13 cellular contexts compared by ENCODE assay signal in genomic region chr9:111985315-111985714, GRCh38.
DNase-seq lines count a peak whose midpoint lies in the region; ATAC-seq, FAIRE-seq and TF ChIP-seq lines count a peak whose summit lies in the region.
"Had no signal": no experiment of that assay in that cellular context is flagged by ENCODE, and none has a peak within 500 bp of the region (broad histone marks: within the 10 kb centered on the region; RNA-seq: fewer than 3 reads in every experiment).

No MANE protein-coding gene starts in this region.

- no peak overlapping the region for H4K8ac ChIP-seq in trophoblast cell (ENCODE audit: low read depth, low read length)

- H2BK120ac ChIP-seq in trophoblast cell (ENCODE audit: insufficient read depth, low read length, poor library complexity), result no peak overlapping the region

- H3K27ac ChIP-seq in lower lobe of right lung (no peak overlapping the region), trophoblast cell (ENCODE audit: low read depth, low read length) (no peak overlapping the region)
- H3K27ac ChIP-seq: C4-2B, prostate gland had no signal

- H2BK12ac ChIP-seq in trophoblast cell (ENCODE audit: low read length), result no peak overlapping the region

- no peak overlapping the region for H2AFZ ChIP-seq in trophoblast cell (ENCODE audit: insufficient read depth, low read length, poor library complexity)

- peaks cover 42% of the 10 kb centered on the region for H3K4me1 Mint-ChIP-seq in memory B cell

- H3K14ac ChIP-seq in trophoblast cell (ENCODE audit: low read length), result no peak overlapping the region

- H3K27ac Mint-ChIP-seq in memory B cell, result peak overlapping the region; percentile 79
- H3K27ac Mint-ChIP-seq: activated CD4-positive, alpha-beta memory T cell treated with anti-CD3 and anti-CD28 coated beads for 36 hours had no signal

- H3K9me3 Mint-ChIP-seq in memory B cell, result no peaks in the 10 kb centered on the region
- H3K9me3 Mint-ChIP-seq: activated CD4-positive, alpha-beta memory T cell treated with anti-CD3 and anti-CD28 coated beads for 36 hours had no signal

- H3K36me3 Mint-ChIP-seq in memory B cell, result no peaks in the 10 kb centered on the region

- peak; percentile 38 for ATAC-seq in GM21619 (IDR thresholded peaks at IDR 0.05; ENCODE audit: unreplicated experiment)
- ATAC-seq in HG03378 (IDR thresholded peaks at IDR 0.05; ENCODE audit: unreplicated experiment), result peak; percentile 49
- ATAC-seq in memory B cell (ENCODE audit: low read depth), result peak; percentile 26
- no peak for ATAC-seq in lower lobe of right lung
- ATAC-seq in GM21526 (IDR thresholded peaks at IDR 0.05; ENCODE audit: low FRiP score, unreplicated experiment), result no peak

- no peak overlapping the region for H4K91ac ChIP-seq in trophoblast cell (ENCODE audit: low read depth, low read length)

- no peak overlapping the region for H3K4me3 ChIP-seq in lower lobe of right lung
- no peak overlapping the region for H3K4me3 ChIP-seq in trophoblast cell (ENCODE audit: low read depth, low read length)
- H3K4me3 ChIP-seq: prostate gland had no signal

- H2BK5ac ChIP-seq in trophoblast cell (ENCODE audit: low read depth, low read length, poor library complexity), result no peak overlapping the region

- no CpG with 5 or more reads among the region's 6 CpGs for WGBS in trophoblast cell (ENCODE audit: extremely low coverage, insufficient coverage, insufficient read length)

- H4K12ac ChIP-seq in trophoblast cell (ENCODE audit: low read depth, low read length), result no peak overlapping the region

- H3K18ac ChIP-seq in trophoblast cell (ENCODE audit: low read length), result no peak overlapping the region

- intact Hi-C loops in lower lobe of right lung (cut with DNase I), result no loop called here

- no peaks in the 10 kb centered on the region for H3K79me2 ChIP-seq in trophoblast cell (ENCODE audit: control insufficient read depth, insufficient read depth, low read length, poor library complexity)

- FAIRE-seq in GM18507 (lab: Jason Lieb, UNC), result peak; percentile 85
- FAIRE-seq: G401.6 had no signal

- H3K79me1 ChIP-seq in trophoblast cell (ENCODE audit: low read length), result no peaks in the 10 kb centered on the region

- H3K9ac ChIP-seq in trophoblast cell (ENCODE audit: low read length), result no peak overlapping the region

- H3K9me3 ChIP-seq in lower lobe of right lung (no peaks in the 10 kb centered on the region), trophoblast cell (ENCODE audit: insufficient read depth, low read depth, low read length) (no peaks in the 10 kb centered on the region)
- H3K9me3 ChIP-seq: prostate gland had no signal

- H3K4ac ChIP-seq in trophoblast cell (ENCODE audit: low read depth, low read length), result no peak overlapping the region

- H2AK5ac ChIP-seq in trophoblast cell (ENCODE audit: low read length), result no peak overlapping the region

- H3K4me1 ChIP-seq in lower lobe of right lung (peaks cover 12% of the 10 kb centered on the region), trophoblast cell (ENCODE audit: control insufficient read depth in 1 of 2, insufficient read depth in 2 of 2, low read length in 2 of 2) (no peaks in the 10 kb centered on the region)
- H3K4me1 ChIP-seq: prostate gland had no signal

- no peak overlapping the region for H3K23ac ChIP-seq in trophoblast cell (ENCODE audit: low read length)

- no peak for TF ChIP-seq CTCF in lower lobe of right lung (IDR thresholded peaks at IDR 0.05)

- no peak overlapping the region for H3K4me2 ChIP-seq in trophoblast cell (ENCODE audit: low read length)

- peak overlapping the region; percentile 8 for H3K4me3 Mint-ChIP-seq in memory B cell
- H3K4me3 Mint-ChIP-seq: activated CD4-positive, alpha-beta memory T cell treated with anti-CD3 and anti-CD28 coated beads for 36 hours had no signal

- no peak for DNase-seq in GM18507 (ENCODE audit: extremely low spot score, insufficient read length, low read depth)
- DNase-seq in memory B cell (ENCODE audit: low spot score in 2 of 2), result no peak
- no peak for DNase-seq in lower lobe of right lung
- DNase-seq in trophoblast cell, result no peak
- no peak for DNase-seq in ureter (ENCODE audit: low spot score)
- DNase-seq: activated CD4-positive, alpha-beta memory T cell treated with anti-CD3 and anti-CD28 coated beads for 36 hours; NCI-H187 had no signal

- no peaks in the 10 kb centered on the region for H3K27me3 Mint-ChIP-seq in memory B cell

- H3K36me3 ChIP-seq in lower lobe of right lung (no peaks in the 10 kb centered on the region), trophoblast cell (ENCODE audit: control insufficient read depth in 1 of 2, insufficient read depth in 2 of 2, low read length in 2 of 2) (no peaks in the 10 kb centered on the region)
- H3K36me3 ChIP-seq: prostate gland had no signal

- no peaks in the 10 kb centered on the region for H3K27me3 ChIP-seq in lower lobe of right lung (ENCODE audit: low read depth)
- H3K27me3 ChIP-seq in trophoblast cell (ENCODE audit: insufficient read depth, low read length), result no peaks in the 10 kb centered on the region

Comparison
In these comparisons a context has a peak if more than half of its experiments do, and no peak if none do; other contexts are left out.
1. ATAC-seq: peak in GM21619 (single experiment), HG03378 (single experiment) and memory B cell (single experiment); none in lower lobe of right lung (0 of 2) and GM21526 (single experiment).